Comparison of ENCODE assay signal across 11 cellular contexts in genomic region chr1:93722081-93723031, GRCh38. TPM values are rescaled to one million over a fixed set of nuclear protein-coding genes. Genes with fewer than 3 reads are reported as not detected.
DNase-seq lines count a peak whose midpoint lies in the region; ATAC-seq and TF ChIP-seq lines count a peak whose summit lies in the region.
"Had no signal": no experiment of that assay in that cellular context is flagged by ENCODE, and none has a peak within 500 bp of the region (broad histone marks: within the 10 kb centered on the region; RNA-seq: fewer than 3 reads in every experiment).

No MANE protein-coding gene starts in this region.

- TF ChIP-seq CTCF in neural crest cell (conservative IDR thresholded peaks at IDR 0.05) = no peak

- peaks cover 4% of the 10 kb centered on the region for H3K27me3 Mint-ChIP-seq in stimulated activated naive CD8-positive, alpha-beta T cell treated with anti-CD3 and anti-CD28 coated beads, Interleukin-15, Interleukin-2, amounts not matched to agents 100 ng/mL and 50 ng/mL, for 24 hours
- H3K27me3 Mint-ChIP-seq in neural crest cell (ENCODE audit: low read depth) = no peaks in the 10 kb centered on the region
- peaks cover 9% of the 10 kb centered on the region for H3K27me3 Mint-ChIP-seq in activated naive CD4-positive, alpha-beta T cell treated with anti-CD3 and anti-CD28 coated beads, Interleukin-2, amount 10 ng/mL, durations not matched to agents 7 days and 5 days

- H3K4me3 Mint-ChIP-seq in stimulated activated naive CD8-positive, alpha-beta T cell treated with anti-CD3 and anti-CD28 coated beads, Interleukin-15, Interleukin-2, amounts not matched to agents 100 ng/mL and 50 ng/mL, for 24 hours = no peak overlapping the region
- H3K4me3 Mint-ChIP-seq in neural crest cell = peak overlapping the region; percentile 72
- H3K4me3 Mint-ChIP-seq in activated naive CD4-positive, alpha-beta T cell treated with anti-CD3 and anti-CD28 coated beads, Interleukin-2, amount 10 ng/mL, durations not matched to agents 7 days and 5 days = no peak overlapping the region

- no peak for DNase-seq in stimulated activated naive CD8-positive, alpha-beta T cell treated with anti-CD3 and anti-CD28 coated beads, Interleukin-15, Interleukin-2, amounts not matched to agents 100 U/mL and 50 U/mL, for 24 hours
- DNase-seq in fibroblast of peridontal ligament (ENCODE audit: extremely low read depth) (peak; percentile 42), neural crest cell (ENCODE audit: low read depth, low spot score) (peak; percentile 67), HT-29 (ENCODE audit: low spot score) (no peak), SIG-M5 treated with dmso at 0.1 percent for 504 hours (lab: John Stamatoyannopoulos, UW; ENCODE audit: unreplicated experiment) (no peak)
- DNase-seq in activated naive CD4-positive, alpha-beta T cell treated with anti-CD3 and anti-CD28 coated beads, Interleukin-2, amount 10 ng/mL, durations not matched to agents 7 days and 5 days = no peak
- DNase-seq: head of caudate nucleus, MV-4-11, occipital lobe had no signal

- H3K36me3 Mint-ChIP-seq in stimulated activated naive CD8-positive, alpha-beta T cell treated with anti-CD3 and anti-CD28 coated beads, Interleukin-15, Interleukin-2, amounts not matched to agents 100 ng/mL and 50 ng/mL, for 24 hours (ENCODE audit: low read depth) = no peaks in the 10 kb centered on the region
- H3K36me3 Mint-ChIP-seq in neural crest cell (ENCODE audit: low read depth) = no peaks in the 10 kb centered on the region
- H3K36me3 Mint-ChIP-seq in activated naive CD4-positive, alpha-beta T cell treated with anti-CD3 and anti-CD28 coated beads, Interleukin-2, amount 10 ng/mL, durations not matched to agents 7 days and 5 days = no peaks in the 10 kb centered on the region

- peak overlapping the region; percentile 28 for H3K27ac Mint-ChIP-seq in stimulated activated naive CD8-positive, alpha-beta T cell treated with anti-CD3 and anti-CD28 coated beads, Interleukin-15, Interleukin-2, amounts not matched to agents 100 ng/mL and 50 ng/mL, for 24 hours
- peak overlapping the region; percentile 97 for H3K27ac Mint-ChIP-seq in neural crest cell (ENCODE audit: unreplicated experiment)
- H3K27ac Mint-ChIP-seq in activated naive CD4-positive, alpha-beta T cell treated with anti-CD3 and anti-CD28 coated beads, Interleukin-2, amount 10 ng/mL, durations not matched to agents 7 days and 5 days = no peak overlapping the region

- no peaks in the 10 kb centered on the region for H3K4me1 Mint-ChIP-seq in stimulated activated naive CD8-positive, alpha-beta T cell treated with anti-CD3 and anti-CD28 coated beads, Interleukin-15, Interleukin-2, amounts not matched to agents 100 ng/mL and 50 ng/mL, for 24 hours (ENCODE audit: low read depth)
- H3K4me1 Mint-ChIP-seq in neural crest cell = peaks cover 81% of the 10 kb centered on the region
- no peaks in the 10 kb centered on the region for H3K4me1 Mint-ChIP-seq in activated naive CD4-positive, alpha-beta T cell treated with anti-CD3 and anti-CD28 coated beads, Interleukin-2, amount 10 ng/mL, durations not matched to agents 7 days and 5 days

- H3K9me3 Mint-ChIP-seq in stimulated activated naive CD8-positive, alpha-beta T cell treated with anti-CD3 and anti-CD28 coated beads, Interleukin-15, Interleukin-2, amounts not matched to agents 100 ng/mL and 50 ng/mL, for 24 hours = no peaks in the 10 kb centered on the region
- H3K9me3 Mint-ChIP-seq in neural crest cell = no peaks in the 10 kb centered on the region
- peaks cover 2% of the 10 kb centered on the region for H3K9me3 Mint-ChIP-seq in activated naive CD4-positive, alpha-beta T cell treated with anti-CD3 and anti-CD28 coated beads, Interleukin-2, amount 10 ng/mL, durations not matched to agents 7 days and 5 days

- CTCF ChIA-PET in activated naive CD4-positive, alpha-beta T cell treated with anti-CD3 and anti-CD28 coated beads, Interleukin-2, amount 10 ng/mL, durations not matched to agents 7 days and 5 days (lab: Charles Lee) = interaction anchor here (0.6 kb wide), 1 partner anchor 423 kb away, joined by 3 read pairs; no protein-coding TSS in a partner anchor

- ATAC-seq in stimulated activated naive CD8-positive, alpha-beta T cell treated with anti-CD3 and anti-CD28 coated beads, Interleukin-15, Interleukin-2, amounts not matched to agents 100 U/mL and 50 U/mL, for 24 hours = no peak
- ATAC-seq in HG02884 (IDR thresholded peaks at IDR 0.05; ENCODE audit: unreplicated experiment) = no peak

RNA-seq across cellular contexts. Expression of gene BCAR3, which starts 40.7 kb away (rescaled TPM):
- total RNA-seq in neural crest cell = 38.5 and 41.6 TPM in 2 replicates
- 48.5 and 49.4 TPM in 2 replicates for total RNA-seq in HT-29 (2014; rRNA removed; shearing (Covaris generic))

Comparison
In these comparisons a context has a peak if more than half of its experiments do, and no peak if none do; other contexts are left out.
1. DNase-seq: peak in fibroblast of peridontal ligament (single experiment) and neural crest cell (single experiment); none in stimulated activated naive CD8-positive, alpha-beta T cell treated with anti-CD3 and anti-CD28 coated beads, Interleukin-15, Interleukin-2, amounts not matched to agents 100 U/mL and 50 U/mL, for 24 hours (single experiment), HT-29 (single experiment), SIG-M5 treated with dmso at 0.1 percent for 504 hours (single experiment) and activated naive CD4-positive, alpha-beta T cell treated with anti-CD3 and anti-CD28 coated beads, Interleukin-2, amount 10 ng/mL, durations not matched to agents 7 days and 5 days (single experiment).